15 cellular contexts compared by ENCODE assay signal in genomic region chr21:38123626-38124025, GRCh38.
"Had no signal": no experiment of that assay in that cellular context is flagged by ENCODE, and none has a peak within 500 bp of the region (broad histone marks: within the 10 kb centered on the region; RNA-seq: fewer than 3 reads in every experiment).

No MANE protein-coding gene starts in this region.

- H3K4me1 ChIP-seq: colonic mucosa, heart left ventricle, stomach had no signal

- H3K9me3 ChIP-seq: colonic mucosa, heart left ventricle, ovary, stomach, thoracic aorta had no signal

- H3K36me3 ChIP-seq: cardiac muscle cell, colonic mucosa, heart left ventricle, ovary, stomach, thoracic aorta had no signal

- H3K27ac ChIP-seq: cardiac muscle cell, colonic mucosa, heart left ventricle, ovary, stomach, thoracic aorta had no signal

- H3K4me3 ChIP-seq: cardiac muscle cell, colonic mucosa, heart left ventricle, ovary, stomach, thoracic aorta had no signal

- ATAC-seq: heart left ventricle had no signal

- H3K27me3 ChIP-seq: colonic mucosa, heart left ventricle, ovary had no signal

- DNase-seq: activated CD4-positive, alpha-beta memory T cell treated with anti-CD3 and anti-CD28 coated beads for 36 hours; activated CD4-positive, alpha-beta T cell treated with anti-CD3 and anti-CD28 coated beads for 1 hour; colonic mucosa; effector CD4-positive, alpha-beta T cell; foreskin melanocyte; heart left ventricle; kidney; mesendoderm; nephron progenitor cell; ovary; stimulated activated CD4-positive, alpha-beta T cell treated with anti-CD3 and anti-CD28 coated beads, Interleukin-4, amount 100 ng/mL, for 24 hours; stomach; T-helper 9 cell had no signal
